In genomic region chr4:1786544-1787362, GRCh38 we compare ENCODE assay signal across 22 cellular contexts. TPM values are rescaled to one million over a fixed set of nuclear protein-coding genes. Genes with fewer than 3 reads are reported as not detected.
A peak's percentile ranks its signal among the peaks of the same experiment; 100 is the strongest.
DNase-seq lines count a peak whose midpoint lies in the region; ATAC-seq and TF ChIP-seq lines count a peak whose summit lies in the region.
"Had no signal": no experiment of that assay in that cellular context is flagged by ENCODE, and none has a peak within 500 bp of the region (broad histone marks: within the 10 kb centered on the region; RNA-seq: fewer than 3 reads in every experiment).

No MANE protein-coding gene starts in this region.

- H3K9me3 ChIP-seq in lower lobe of right lung = no peaks in the 10 kb centered on the region
- H3K9me3 ChIP-seq: Caco-2, MG63 had no signal

- H3K4me3 ChIP-seq in lower lobe of right lung = no peak overlapping the region
- H3K4me3 ChIP-seq: GM23338, MG63 had no signal

- ATAC-seq in lower lobe of right lung (peak; percentile 7 to 19), HG03442 (IDR thresholded peaks at IDR 0.05; ENCODE audit: unreplicated experiment) (no peak), GM19395 (IDR thresholded peaks at IDR 0.05; ENCODE audit: unreplicated experiment) (no peak)
- ATAC-seq: GM23338, HCT116, Panc1, SK-N-SH treated with all-trans-retinoic acid at 6 μM for 48 hours had no signal

- peak; percentile 7 for DNase-seq in NCI-H82 (lab: John Stamatoyannopoulos, UW)
- no peak for DNase-seq in NCI-H82 treated with DMSO at 0.1 percent for 48 hours (lab: John Stamatoyannopoulos, UW; ENCODE audit: unreplicated experiment)
- peak; percentile 27 for DNase-seq in COLO668 (lab: John Stamatoyannopoulos, UW; ENCODE audit: unreplicated experiment)
- DNase-seq in NCI-H69 (lab: John Stamatoyannopoulos, UW) = peak; percentile 16
- DNase-seq in lower lobe of right lung = no peak
- no peak for DNase-seq in iPS-NIHi11 (ENCODE audit: low spot score)
- DNase-seq: Caco-2; CD4-positive, alpha-beta T cell; DMS153; MG63; NCI-H1436; NCI-H2029 treated with DMSO at 0.1 percent for 48 hours; NCI-H446; NCI-H526; NK-92 treated with Interleukin-12 subunit alpha and Interleukin-12 subunit beta, amount 100 ng/mL, for 24 hours had no signal

- no peaks in the 10 kb centered on the region for H3K27me3 ChIP-seq in lower lobe of right lung (ENCODE audit: low read depth)
- H3K27me3 ChIP-seq: MG63 had no signal

- H3K27ac ChIP-seq in lower lobe of right lung = no peak overlapping the region

- no peaks in the 10 kb centered on the region for H3K4me1 ChIP-seq in lower lobe of right lung

- intact Hi-C loops in lower lobe of right lung (cut with DNase I) = no loop called here

- no peaks in the 10 kb centered on the region for H3K36me3 ChIP-seq in lower lobe of right lung
- H3K36me3 ChIP-seq: MG63 had no signal

- TF ChIP-seq CTCF in lower lobe of right lung (IDR thresholded peaks at IDR 0.05) = no peak

RNA-seq across cellular contexts. Expression of gene FGFR3, which starts 6.3 kb away (rescaled TPM):
- total RNA-seq in lower lobe of right lung = 34.2 TPM
- total RNA-seq: B cell had no signal

Comparison
In these comparisons a context has a peak if more than half of its experiments do, and no peak if none do; other contexts are left out.
1. DNase-seq: peak in NCI-H82 (single experiment), COLO668 (single experiment) and NCI-H69 (single experiment); none in NCI-H82 treated with DMSO at 0.1 percent for 48 hours (single experiment), lower lobe of right lung (single experiment) and iPS-NIHi11 (single experiment).
2. ATAC-seq: peak in lower lobe of right lung (2 of 2); none in HG03442 (single experiment) and GM19395 (single experiment).